In the genomic region with DNA sequence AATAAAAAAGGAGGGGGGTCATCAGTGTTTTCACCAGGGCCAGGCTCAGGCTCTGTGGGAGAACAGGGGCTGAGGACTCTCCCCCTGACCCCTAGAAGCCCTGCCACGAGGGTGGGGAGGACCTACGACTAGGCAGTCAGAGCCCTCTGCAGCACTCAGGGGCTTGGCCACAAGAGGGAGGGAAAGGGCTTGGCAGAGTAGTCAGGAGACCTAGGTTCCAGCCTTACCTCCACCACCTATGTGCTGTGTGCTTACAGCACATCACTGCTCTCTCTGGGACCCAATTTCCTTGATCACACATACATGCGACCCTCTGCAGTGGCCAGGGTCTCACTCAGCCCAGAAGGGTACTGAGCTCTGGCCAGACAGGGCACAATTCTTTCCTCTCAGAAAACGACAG, we compare ENCODE assay signal across 10 cellular contexts. TPM values are rescaled to one million over a fixed set of nuclear protein-coding genes. Genes with fewer than 3 reads are reported as not detected.
A peak's percentile ranks its signal among the peaks of the same experiment; 100 is the strongest.
DNase-seq lines count a peak whose midpoint lies in the region; TF ChIP-seq lines count a peak whose summit lies in the region.
"Had no signal": no experiment of that assay in that cellular context is flagged by ENCODE, and none has a peak within 500 bp of the region (broad histone marks: within the 10 kb centered on the region; RNA-seq: fewer than 3 reads in every experiment).

No MANE protein-coding gene starts in this region.

- no peak overlapping the region for H3K23ac ChIP-seq in neuronal stem cell (ENCODE audit: low read depth, low read length, poor library complexity)

- H3K27ac ChIP-seq in caudate nucleus (ENCODE audit: low read depth, low read length) (peak overlapping the region; percentile 82), neuronal stem cell (replicated peaks; ENCODE audit: low read length) (peak overlapping the region; percentile 57), coronary artery (no peak overlapping the region), right atrium auricular region (no peak overlapping the region)

- no peak overlapping the region for H4K8ac ChIP-seq in neuronal stem cell (ENCODE audit: low read depth, low read length)

- no peak overlapping the region for H2AK5ac ChIP-seq in neuronal stem cell (ENCODE audit: low read depth, low read length)

- no peaks in the 10 kb centered on the region for H3K9me3 ChIP-seq in neuronal stem cell (replicated peaks in 1 of 2; ENCODE audit: control insufficient read depth in 2 of 2, insufficient read depth in 1 of 2, low read depth in 1 of 2, low read length in 2 of 2)
- no peaks in the 10 kb centered on the region for H3K9me3 ChIP-seq in right atrium auricular region

- H3K18ac ChIP-seq in neuronal stem cell (ENCODE audit: low read length): peak overlapping the region; percentile 69

- H3K4me3 ChIP-seq in neuronal stem cell (ENCODE audit: low read length in 2 of 2) (no peak overlapping the region), coronary artery (no peak overlapping the region), right atrium auricular region (no peak overlapping the region)

- no peak overlapping the region for H3K9ac ChIP-seq in neuronal stem cell (ENCODE audit: low read depth, low read length, poor library complexity)

- no peak overlapping the region for H3K4me2 ChIP-seq in neuronal stem cell (ENCODE audit: insufficient read depth, low read length, poor library complexity, severe bottlenecking)

- no peaks in the 10 kb centered on the region for H3K79me1 ChIP-seq in neuronal stem cell (ENCODE audit: low read depth, low read length)

- DNase-seq in NCI-H1092 treated with DMSO at 0.1 percent for 48 hours (lab: John Stamatoyannopoulos, UW): peak; percentile 70
- no peak for DNase-seq in caudate nucleus (lab: John Stamatoyannopoulos, UW)
- no peak for DNase-seq in neuronal stem cell (ENCODE audit: low spot score)
- DNase-seq in coronary artery (ENCODE audit: low spot score): no peak
- no peak for DNase-seq in hepatic stellate cell (ENCODE audit: low spot score)
- no peak for DNase-seq in D341Med (ENCODE audit: low spot score)
- DNase-seq in right atrium auricular region (ENCODE audit: low spot score): no peak

- no peak overlapping the region for H2BK15ac ChIP-seq in neuronal stem cell (ENCODE audit: low read length)

- H3K36me3 ChIP-seq in neuronal stem cell (replicated peaks in 1 of 2; ENCODE audit: control insufficient read depth in 2 of 2, insufficient read depth in 2 of 2, low read length in 2 of 2) (no peaks in the 10 kb centered on the region), right atrium auricular region (no peaks in the 10 kb centered on the region)

- H2BK5ac ChIP-seq in neuronal stem cell (ENCODE audit: low read length): peak overlapping the region; percentile 17

- H2AFZ ChIP-seq in neuronal stem cell (ENCODE audit: low read length): peak overlapping the region; percentile 91

- no peak overlapping the region for H2BK120ac ChIP-seq in neuronal stem cell (ENCODE audit: low read depth, low read length)

- no peak overlapping the region for H4K91ac ChIP-seq in neuronal stem cell (ENCODE audit: low read depth, low read length, poor library complexity)

- H2BK12ac ChIP-seq in neuronal stem cell (ENCODE audit: low read length): no peak overlapping the region

- WGBS in neuronal stem cell (ENCODE audit: extremely low coverage in 2 of 2, insufficient read length in 2 of 2, insufficient replicate concordance in 1 of 2), 2 donors: no CpG with 5 or more reads among the region's 4 CpGs

- TF ChIP-seq CTCF in GM12873 (IDR thresholded peaks at IDR 0.05; ENCODE audit: insufficient read depth, low read depth, low read length, missing control alignments): peak; percentile 49
- TF ChIP-seq CTCF in coronary artery (IDR thresholded peaks at IDR 0.05): no peak
- TF ChIP-seq CTCF in right atrium auricular region (IDR thresholded peaks at IDR 0.05): no peak

- no peaks in the 10 kb centered on the region for H3K27me3 ChIP-seq in neuronal stem cell (ENCODE audit: control insufficient read depth in 3 of 3, insufficient read depth in 3 of 3, low read depth in 1 of 3, low read length in 3 of 3)
- H3K27me3 ChIP-seq in right atrium auricular region: no peaks in the 10 kb centered on the region

- no peak overlapping the region for H3K14ac ChIP-seq in neuronal stem cell (ENCODE audit: low read length)

- no peak overlapping the region for H3K4ac ChIP-seq in neuronal stem cell (ENCODE audit: low read length)

- H3K4me1 ChIP-seq in neuronal stem cell (ENCODE audit: control insufficient read depth in 2 of 2, insufficient read depth in 1 of 2, low read depth in 1 of 2, low read length in 2 of 2) (peaks cover 26 to 32% of the 10 kb centered on the region in 2 donors), right atrium auricular region (no peaks in the 10 kb centered on the region)

RNA-seq across cellular contexts. Expression of gene SKIC8, which starts 16.3 kb away (rescaled TPM):
- 34.0 TPM for polyA plus RNA-seq in neuronal stem cell (2013, experiment 1 of 2)
- polyA plus RNA-seq in neuronal stem cell (2013, experiment 2 of 2): 34.5 TPM
- 10 to 100 TPM; 29.8 to 38.6 TPM for total RNA-seq in right atrium auricular region

RNA-seq across cellular contexts. Expression of gene CRABP1, which starts 24.5 kb away (rescaled TPM):
- polyA plus RNA-seq in neuronal stem cell (2013, experiment 1 of 2): 1,930 TPM
- polyA plus RNA-seq in neuronal stem cell (2013, experiment 2 of 2): 1,905 TPM
- total RNA-seq in right atrium auricular region: not detected
- total RNA-seq: myocyte, subcutaneous adipose tissue had no signal

RNA-seq across cellular contexts. Expression of gene DNAJA4, which starts 51.3 kb away (rescaled TPM):
- 0.08 TPM for polyA plus RNA-seq in neuronal stem cell (2013, experiment 1 of 2)
- polyA plus RNA-seq in neuronal stem cell (2013, experiment 2 of 2): 0.06 TPM
- 10 to 100 TPM; 70.0 to 78.0 TPM for total RNA-seq in right atrium auricular region

Comparison
In these comparisons a context has a peak if more than half of its experiments do, and no peak if none do; other contexts are left out.
1. H3K27ac ChIP-seq: peak in caudate nucleus (single experiment) and neuronal stem cell (single experiment); none in coronary artery (0 of 2) and right atrium auricular region (0 of 2).